8 cellular contexts compared by ENCODE assay signal in the genomic region with DNA sequence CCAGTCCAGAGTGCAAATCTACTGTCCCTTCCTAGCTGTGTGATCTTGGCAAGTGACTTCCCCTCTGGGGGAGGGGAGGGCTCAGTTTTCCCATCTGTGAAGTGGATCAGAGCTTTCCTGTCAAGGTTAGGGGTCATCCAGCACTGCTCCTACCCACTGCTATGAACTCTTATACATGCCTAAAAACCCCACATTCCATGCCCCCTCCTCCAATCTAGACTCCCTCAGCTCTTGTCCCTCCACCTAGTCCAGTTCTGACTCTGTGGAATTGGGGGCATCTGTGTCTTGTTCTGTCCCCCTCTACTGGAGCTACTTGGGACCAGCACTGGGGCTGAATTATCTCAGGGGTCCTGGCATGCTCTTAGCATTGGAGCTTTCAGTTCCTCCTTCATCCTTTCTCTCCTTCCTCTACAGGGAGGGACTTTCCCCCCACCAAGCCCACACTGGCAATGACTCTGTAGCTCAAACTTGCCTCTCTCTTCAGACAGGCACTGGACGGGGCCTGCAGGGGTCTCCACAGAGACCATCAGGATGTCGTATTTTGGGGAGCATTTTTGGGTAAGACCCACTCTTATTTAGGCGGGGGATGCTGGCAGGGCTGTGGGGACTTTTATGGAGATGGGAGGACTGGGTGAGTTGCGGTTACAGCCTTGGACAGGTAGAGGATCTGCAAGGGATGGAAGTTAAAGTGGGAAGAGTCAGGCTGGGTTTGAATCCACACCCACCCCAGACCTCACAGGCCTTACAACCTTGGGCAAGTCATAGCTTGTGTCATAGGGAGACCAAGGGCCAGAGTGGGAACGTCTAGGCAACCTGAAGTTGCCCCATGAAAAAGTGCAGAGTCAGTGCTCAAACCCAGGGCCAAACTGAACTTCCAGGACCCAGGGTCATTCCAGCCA. TPM values are rescaled to one million over a fixed set of nuclear protein-coding genes. Genes with fewer than 3 reads are reported as not detected.
DNase-seq lines count a peak whose midpoint lies in the region; ATAC-seq, FAIRE-seq and TF ChIP-seq lines count a peak whose summit lies in the region.

No MANE protein-coding gene starts in this region.

- BruUV-seq in K562 (replicated peaks; lab: Mats Ljungman, UMichigan) = no TSS peak

- H3K79me2 ChIP-seq in K562 (ENCODE audit: control insufficient read depth, insufficient read depth, low read length) = peaks cover 29% of the 10 kb centered on the region

- in situ Hi-C loops in K562 (cut with MboI) = no loop called here

- H3K4me1 ChIP-seq in K562 (replicated peaks in 1 of 2; ENCODE audit: control insufficient read depth in 2 of 2, insufficient read depth in 2 of 2, low read length in 2 of 2) = peaks cover 7 to 25% of the 10 kb centered on the region in 2 experiments
- peaks cover 0 to 7% of the 10 kb centered on the region in 2 donors for H3K4me1 ChIP-seq in thyroid gland

- POLR2A ChIA-PET in K562 (lab: Yijun Ruan, JAX) = interaction anchor here (0.6 to 1.7 kb wide), 4 partner anchors 13 to 61 kb away, joined by 3 to 9 read pairs (median 3); no protein-coding TSS in a partner anchor

- CTCF ChIA-PET in K562 (lab: Yijun Ruan, JAX; ENCODE audit: low intra/inter-chr PET ratio) = no interaction called here

- H3K27ac ChIP-seq in K562 (ENCODE audit: extremely low read depth, low read depth, low read length) (no peak overlapping the region), thyroid gland (no peak overlapping the region)

- H3K4me3 ChIP-seq in K562 (no peak overlapping the region), thyroid gland (replicated peaks in 1 of 3) (no peak overlapping the region)

- H3K36me3 ChIP-seq in K562 (ENCODE audit: control insufficient read depth, insufficient read depth, low read length) (peaks cover 49% of the 10 kb centered on the region; the same call in 2 of the 3 replicates), thyroid gland (no peaks in the 10 kb centered on the region)

- no peak for TF ChIP-seq POLR2A in K562 (conservative IDR thresholded peaks at IDR 0.05)
- TF ChIP-seq POLR2A in thyroid gland (IDR thresholded peaks at IDR 0.05) = no peak

- no peak overlapping the region for H2AFZ ChIP-seq in K562 (ENCODE audit: low read depth, low read length)

- WGBS in K562 (ENCODE audit: insufficient coverage, low coverage, missing lambda C conversion rate) = 78% methylated on average over 5 of the region's 5 CpGs
- 80 to 81% methylated on average over 5 of the region's 5 CpGs for WGBS in thyroid gland, 2 donors

- TF ChIP-seq RAD21 in K562 (CRISPR knock-in tag; conservative IDR thresholded peaks at IDR 0.05 in 1 of 2, IDR thresholded peaks at IDR 0.05 in 1 of 2) = no peak

- TF ChIP-seq CTCF in K562 (IDR thresholded peaks at IDR 0.05 in 2 of 3, conservative IDR thresholded peaks at IDR 0.05 in 1 of 3; ENCODE audit: insufficient read depth in 2 of 3, low read depth in 1 of 3, low read length in 3 of 3) = no peak
- no peak for TF ChIP-seq CTCF in thyroid gland (IDR thresholded peaks at IDR 0.05)

- no peak overlapping the region for H3K4me2 ChIP-seq in K562 (ENCODE audit: insufficient read depth, low read length)

- H3K27me3 ChIP-seq in K562 (ENCODE audit: control insufficient read depth in 2 of 2, insufficient read depth in 2 of 2, low read length in 2 of 2) = no peaks in the 10 kb centered on the region
- no peaks in the 10 kb centered on the region for H3K27me3 ChIP-seq in thyroid gland

- no peak overlapping the region for H3K9ac ChIP-seq in K562 (ENCODE audit: insufficient read depth in 1 of 2, low read depth in 2 of 2, low read length in 2 of 2)

- H3K9me1 ChIP-seq in K562 (ENCODE audit: control insufficient read depth, insufficient read depth, low read length) = no peaks in the 10 kb centered on the region

- H3K9me3 ChIP-seq in K562 (replicated peaks; ENCODE audit: control insufficient read depth, insufficient read depth, low read depth, low read length) (no peaks in the 10 kb centered on the region), thyroid gland (no peaks in the 10 kb centered on the region)

- DNase-seq in CD1c-positive myeloid dendritic cell (ENCODE audit: extremely low spot score) (peak; percentile 60), K562 (ENCODE audit: extremely low read depth in 1 of 4, low spot score in 3 of 4) (no peak), thyroid gland (no peak), KG1 (lab: John Stamatoyannopoulos, UW) (no peak), NCI-H2171 (lab: John Stamatoyannopoulos, UW) (no peak), activated gamma-delta T cell treated with Interleukin-2 at 50 U/mL for 16 hours (no peak)

- no peaks in the 10 kb centered on the region; the same call in 1 of the 2 replicates for H4K20me1 ChIP-seq in K562 (replicated peaks; ENCODE audit: control insufficient read depth, insufficient read depth, low read length)

- TF ChIP-seq EP300 in K562 (IDR thresholded peaks at IDR 0.05; ENCODE audit: low read length) = no peak

- intact Hi-C loops in K562 (cut with micrococcal nuclease) = no loop called here
- intact Hi-C loops in thyroid gland (cut with DNase I) = no loop called here

- peak; percentile 39 for ATAC-seq in GM19035 (IDR thresholded peaks at IDR 0.05; ENCODE audit: unreplicated experiment)
- peak; percentile 33 for ATAC-seq in HG03442 (IDR thresholded peaks at IDR 0.05; ENCODE audit: unreplicated experiment)
- no peak for ATAC-seq in K562

- FAIRE-seq in K562 (lab: Jason Lieb, UNC) = no peak

TF ChIP-seq in K562, 482 proteins besides CTCF, POLR2A, EP300 and RAD21 (continues in another document):
- TF ChIP-seq E2F3 (CRISPR knock-in tag; IDR thresholded peaks at IDR 0.05) (no peak), RFX1 (IDR thresholded peaks at IDR 0.05) (peak; percentile 48; the same call in 1 of the 2 replicates)

RNA-seq across cellular contexts. Expression of gene FCHO1, which starts 3.6 kb away (rescaled TPM):
- 225 and 536 TPM in 2 replicates for total RNA-seq in K562 (2011; cell fraction: chromatin; rRNA removed; ENCODE audit: low replicate concordance)
- total RNA-seq in K562 (2011; cell fraction: nucleolus; rRNA removed) = 220 and 237 TPM in 2 replicates
- total RNA-seq in K562 (2011; cell fraction: nucleoplasm; rRNA removed) = 234 and 250 TPM in 2 replicates
- total RNA-seq in K562 (2014; rRNA removed) (25.4 and 33.0 TPM in 2 replicates), K562 (2014; rRNA removed; fragmentation: Illumina TruSeq; extraction: Trizol) (9.2 and 14.3 TPM in 2 replicates), K562 (2015; rRNA removed; fragmentation: Illumina TruSeq; extraction: Trizol) (18.1 and 18.3 TPM in 2 replicates), K562 (2021) (51.9 and 58.9 TPM in 2 replicates), thyroid gland (1 to 10 TPM in 1 of 4 donors, under 1 TPM in 2, not detected in 1; 0.40 to 1.6 (median 0.67) TPM)
- polyA plus RNA-seq in K562 (2011; rRNA removed) (9.3 and 19.3 TPM in 2 replicates), K562 (2014; fragmentation: Illumina TruSeq; extraction: Trizol) (24.2 and 32.6 TPM in 2 replicates), K562 (2014; fragmentation: Nextera tagmentation; extraction: Ambion mirVana) (under 1 TPM; 0.21 to 0.67 TPM), K562 (2014; rRNA removed) (26.6 and 28.7 TPM in 2 replicates)
- polyA plus RNA-seq in K562 (2011; cell fraction: cytosol; rRNA removed) = 9.1 and 14.7 TPM in 2 replicates
- polyA plus RNA-seq in K562 (2011; cell fraction: nucleus; rRNA removed) = 80.2 and 106 TPM in 2 replicates
- 31.6 and 56.4 TPM in 2 replicates for polyA plus RNA-seq in K562 (2012)
- polyA minus RNA-seq in K562 (2011; rRNA and poly(A)+ RNA removed) = 45.3 and 55.3 TPM in 2 replicates
- polyA minus RNA-seq in K562 (2011; cell fraction: cytosol; rRNA and poly(A)+ RNA removed) = 28.8 and 38.7 TPM in 2 replicates
- 95.9 and 141 TPM in 2 replicates for polyA minus RNA-seq in K562 (2011; cell fraction: nucleus; rRNA and poly(A)+ RNA removed)

RNA-seq across cellular contexts. Expression of gene MAP1S, which starts 35.6 kb away (rescaled TPM):
- total RNA-seq in K562 (2011; cell fraction: chromatin; rRNA removed; ENCODE audit: low replicate concordance) = 19.7 and 56.1 TPM in 2 replicates
- 33.4 and 40.5 TPM in 2 replicates for total RNA-seq in K562 (2011; cell fraction: nucleolus; rRNA removed)
- total RNA-seq in K562 (2011; cell fraction: nucleoplasm; rRNA removed) = 34.0 and 46.6 TPM in 2 replicates
- 23.0 and 36.9 TPM in 2 replicates for total RNA-seq in K562 (2014; rRNA removed)
- total RNA-seq in K562 (2014; rRNA removed; fragmentation: Illumina TruSeq; extraction: Trizol) = 3.0 and 5.3 TPM in 2 replicates
- 9.5 and 11.0 TPM in 2 replicates for total RNA-seq in K562 (2015; rRNA removed; fragmentation: Illumina TruSeq; extraction: Trizol)
- 79.8 and 81.0 TPM in 2 replicates for total RNA-seq in K562 (2021)
- 5.9 and 18.2 TPM in 2 replicates for polyA plus RNA-seq in K562 (2011; rRNA removed)
- polyA plus RNA-seq in K562 (2011; cell fraction: cytosol; rRNA removed) = 11.0 and 28.6 TPM in 2 replicates
- polyA plus RNA-seq in K562 (2011; cell fraction: nucleus; rRNA removed) = 17.9 and 37.4 TPM in 2 replicates
- polyA plus RNA-seq in K562 (2012) = 85.3 and 93.8 TPM in 2 replicates
- 33.0 and 48.4 TPM in 2 replicates for polyA plus RNA-seq in K562 (2014; fragmentation: Illumina TruSeq; extraction: Trizol)
- polyA plus RNA-seq in K562 (2014; fragmentation: Nextera tagmentation; extraction: Ambion mirVana) = 1 to 10 TPM; 2.0 to 3.0 TPM
- polyA plus RNA-seq in K562 (2014; rRNA removed) = 12.2 and 13.9 TPM in 2 replicates
- polyA minus RNA-seq in K562 (2011; rRNA and poly(A)+ RNA removed) = 12.8 and 15.3 TPM in 2 replicates
- 65.8 and 95.4 TPM in 2 replicates for polyA minus RNA-seq in K562 (2011; cell fraction: cytosol; rRNA and poly(A)+ RNA removed)
- polyA minus RNA-seq in K562 (2011; cell fraction: nucleus; rRNA and poly(A)+ RNA removed) = 15.6 and 19.3 TPM in 2 replicates
- total RNA-seq in thyroid gland = 10 to 100 TPM; 17.9 to 35.5 (median 27.9) TPM

RNA-seq across cellular contexts. Expression of gene B3GNT3, which starts 40.1 kb away (rescaled TPM):
- total RNA-seq in K562 (2011; cell fraction: chromatin; rRNA removed; ENCODE audit: low replicate concordance) = 0.30 TPM in 1 of 2 replicates, not detected in the other
- total RNA-seq in K562 (2011; cell fraction: nucleolus; rRNA removed) = 0.13 and 0.33 TPM in 2 replicates
- total RNA-seq in K562 (2011; cell fraction: nucleoplasm; rRNA removed) = 0.29 TPM in 1 of 2 replicates, not detected in the other
- total RNA-seq in K562 (2014; rRNA removed) = not detected in 2 replicates
- not detected in 2 replicates for total RNA-seq in K562 (2014; rRNA removed; fragmentation: Illumina TruSeq; extraction: Trizol)
- 0.07 TPM in 1 of 2 replicates, not detected in the other for total RNA-seq in K562 (2015; rRNA removed; fragmentation: Illumina TruSeq; extraction: Trizol)
- 0.11 TPM in 1 of 2 replicates, not detected in the other for total RNA-seq in K562 (2021)
- polyA plus RNA-seq in K562 (2011; rRNA removed) = 0.03 and 0.06 TPM in 2 replicates
- polyA plus RNA-seq in K562 (2011; cell fraction: cytosol; rRNA removed) = 0.04 and 0.18 TPM in 2 replicates
- polyA plus RNA-seq in K562 (2011; cell fraction: nucleus; rRNA removed) = 0.28 TPM in 1 of 2 replicates, not detected in the other
- 0.10 and 0.47 TPM in 2 replicates for polyA plus RNA-seq in K562 (2012)
- 0.08 TPM in 1 of 2 replicates, not detected in the other for polyA plus RNA-seq in K562 (2014; fragmentation: Illumina TruSeq; extraction: Trizol)
- polyA plus RNA-seq in K562 (2014; fragmentation: Nextera tagmentation; extraction: Ambion mirVana) = not detected
- polyA plus RNA-seq in K562 (2014; rRNA removed) = not detected in 2 replicates
- 0.09 TPM in 1 of 2 replicates, not detected in the other for polyA minus RNA-seq in K562 (2011; rRNA and poly(A)+ RNA removed)
- polyA minus RNA-seq in K562 (2011; cell fraction: cytosol; rRNA and poly(A)+ RNA removed) = not detected in 2 replicates
- not detected in 2 replicates for polyA minus RNA-seq in K562 (2011; cell fraction: nucleus; rRNA and poly(A)+ RNA removed)
- 1 to 10 TPM in 1 of 4 donors, under 1 TPM in 1, not detected in 2; 0.78 to 1.3 TPM for total RNA-seq in thyroid gland
